In the genomic region with DNA sequence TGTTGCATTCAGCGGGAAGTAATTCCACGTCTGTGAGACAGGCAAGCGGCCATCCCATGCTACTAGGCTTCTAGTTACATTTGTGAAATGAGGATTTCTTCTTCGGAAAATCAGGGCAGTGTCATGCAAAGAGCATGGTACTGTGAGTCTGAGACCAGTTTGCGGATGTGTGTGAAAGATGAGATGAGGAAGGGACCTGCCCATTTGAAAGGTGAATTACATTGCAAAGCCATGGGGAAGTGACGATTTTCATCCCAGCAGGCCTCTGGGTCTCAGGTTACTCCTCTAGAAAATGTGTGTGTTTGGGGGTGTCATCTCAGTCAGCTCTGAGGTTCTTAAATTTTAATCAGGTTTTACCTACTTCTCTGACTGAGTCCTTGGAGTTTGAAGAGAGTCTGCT, we compare ENCODE assay signal across 19 cellular contexts.
"Had no signal": no experiment of that assay in that cellular context is flagged by ENCODE, and none has a peak within 500 bp of the region (broad histone marks: within the 10 kb centered on the region; RNA-seq: fewer than 3 reads in every experiment).

No MANE protein-coding gene starts in this region.

- DNase-seq: activated CD4-positive, alpha-beta T cell treated with anti-CD3 and anti-CD28 coated beads, Interleukin-2, amount 10 ng/mL, durations not matched to agents 7 days and 5 days; activated CD4-positive, CD25-positive, alpha-beta regulatory T cell; activated CD8-positive, alpha-beta T cell treated with anti-CD3 and anti-CD28 coated beads, Interleukin-2, amount 10 ng/mL, durations not matched to agents 7 days and 5 days; activated effector memory CD4-positive, alpha-beta T cell treated with anti-CD3 and anti-CD28 coated beads, Interleukin-2, amount 50 U/mL, for 16 hours; activated T-cell treated with anti-CD3 and anti-CD28 coated beads, Interleukin-2, amount 50 U/mL, for 48 hours; adrenal gland; effector memory CD4-positive, alpha-beta T cell; foreskin fibroblast; left ventricle myocardium inferior; mammary epithelial cell; pancreas; sigmoid colon; SK-N-SH; stimulated activated naive B cell treated with anti-CD40 and anti-IgM and Interleukin-4, amounts not matched to agents 10 μg/mL and 1 μg/mL and 100 μg/mL, for 72 hours had no signal

- H3K9me2 ChIP-seq: SK-N-SH had no signal

- H3K4me2 ChIP-seq: hepatocyte, SK-N-SH had no signal

- H3K27ac Mint-ChIP-seq: activated CD4-positive, alpha-beta T cell treated with anti-CD3 and anti-CD28 coated beads, Interleukin-2, amount 10 ng/mL, durations not matched to agents 7 days and 5 days; activated CD8-positive, alpha-beta T cell treated with anti-CD3 and anti-CD28 coated beads, Interleukin-2, amount 10 ng/mL, durations not matched to agents 7 days and 5 days; dendritic cell treated with granulocyte-macrophage colony-stimulating factor and Interleukin-4, amounts not matched to agents 40 ng/mL and 50 ng/mL, for 4 days; stimulated activated naive B cell treated with anti-CD40 and anti-IgM and Interleukin-4, amounts not matched to agents 10 μg/mL and 1 μg/mL and 100 μg/mL, for 72 hours; T-helper 2 cell treated with Interferon-gamma antibody and Interleukin-4, amounts not matched to agents 5 μg/mL and 100 μg/mL, for 36 hours had no signal

- H3K9me3 Mint-ChIP-seq: activated CD4-positive, alpha-beta T cell treated with anti-CD3 and anti-CD28 coated beads, Interleukin-2, amount 10 ng/mL, durations not matched to agents 7 days and 5 days; activated naive CD4-positive, alpha-beta T cell treated with anti-CD3 and anti-CD28 coated beads, Interleukin-2, amount 50 U/mL, for 24 hours; dendritic cell treated with granulocyte-macrophage colony-stimulating factor and Interleukin-4, amounts not matched to agents 40 ng/mL and 50 ng/mL, for 4 days; stimulated activated naive B cell treated with anti-CD40 and anti-IgM and Interleukin-4, amounts not matched to agents 10 μg/mL and 1 μg/mL and 100 μg/mL, for 72 hours; T-helper 2 cell treated with Interferon-gamma antibody and Interleukin-4, amounts not matched to agents 5 μg/mL and 100 μg/mL, for 36 hours had no signal

- H3K9me3 ChIP-seq: adrenal gland, left ventricle myocardium inferior, pancreas, sigmoid colon, SK-N-SH, thoracic aorta had no signal

- ATAC-seq: activated CD8-positive, alpha-beta T cell treated with anti-CD3 and anti-CD28 coated beads, Interleukin-2, amount 10 ng/mL, durations not matched to agents 7 days and 5 days; pancreas; stimulated activated naive B cell treated with anti-CD40 and anti-IgM and Interleukin-4, amounts not matched to agents 10 μg/mL and 1 μg/mL and 100 μg/mL, for 72 hours had no signal

- H3K27ac ChIP-seq: adrenal gland, hepatocyte, left ventricle myocardium inferior, pancreas, thoracic aorta had no signal

- H3K4me3 ChIP-seq: adrenal gland, hepatocyte, left ventricle myocardium inferior, pancreas, sigmoid colon, thoracic aorta had no signal

- H2AFZ ChIP-seq: hepatocyte had no signal

- H3K27me3 ChIP-seq: adrenal gland, hepatocyte, pancreas, sigmoid colon had no signal

- H3K27me3 Mint-ChIP-seq: activated CD4-positive, alpha-beta T cell treated with anti-CD3 and anti-CD28 coated beads, Interleukin-2, amount 10 ng/mL, durations not matched to agents 7 days and 5 days; activated naive CD4-positive, alpha-beta T cell treated with anti-CD3 and anti-CD28 coated beads, Interleukin-2, amount 50 U/mL, for 24 hours; dendritic cell treated with granulocyte-macrophage colony-stimulating factor and Interleukin-4, amounts not matched to agents 40 ng/mL and 50 ng/mL, for 4 days; stimulated activated naive B cell treated with anti-CD40 and anti-IgM and Interleukin-4, amounts not matched to agents 10 μg/mL and 1 μg/mL and 100 μg/mL, for 72 hours had no signal

- H3K4me3 Mint-ChIP-seq: activated CD4-positive, alpha-beta T cell treated with anti-CD3 and anti-CD28 coated beads, Interleukin-2, amount 10 ng/mL, durations not matched to agents 7 days and 5 days; activated CD8-positive, alpha-beta T cell treated with anti-CD3 and anti-CD28 coated beads, Interleukin-2, amount 10 ng/mL, durations not matched to agents 7 days and 5 days; activated naive CD4-positive, alpha-beta T cell treated with anti-CD3 and anti-CD28 coated beads, Interleukin-2, amount 50 U/mL, for 24 hours; dendritic cell treated with granulocyte-macrophage colony-stimulating factor and Interleukin-4, amounts not matched to agents 40 ng/mL and 50 ng/mL, for 4 days; stimulated activated naive B cell treated with anti-CD40 and anti-IgM and Interleukin-4, amounts not matched to agents 10 μg/mL and 1 μg/mL and 100 μg/mL, for 72 hours; T-helper 2 cell treated with Interferon-gamma antibody and Interleukin-4, amounts not matched to agents 5 μg/mL and 100 μg/mL, for 36 hours had no signal
